In genomic region chr17:19800571-19800970, GRCh38 we compare ENCODE assay signal across 24 cellular contexts. TPM values are rescaled to one million over a fixed set of nuclear protein-coding genes. Genes with fewer than 3 reads are reported as not detected.
DNase-seq lines count a peak whose midpoint lies in the region; ATAC-seq and FAIRE-seq lines count a peak whose summit lies in the region.
"Had no signal": no experiment of that assay in that cellular context is flagged by ENCODE, and none has a peak within 500 bp of the region (broad histone marks: within the 10 kb centered on the region; RNA-seq: fewer than 3 reads in every experiment).

No MANE protein-coding gene starts in this region.

- H3K27me3 Mint-ChIP-seq in activated naive CD4-positive, alpha-beta T cell treated with anti-CD3 and anti-CD28 coated beads, Interleukin-2, amount 50 U/mL, for 24 hours: no peaks in the 10 kb centered on the region
- H3K27me3 Mint-ChIP-seq in activated naive CD4-positive, alpha-beta T cell treated with anti-CD3 and anti-CD28 coated beads, Interleukin-2, amount 10 ng/mL, durations not matched to agents 7 days and 5 days: no peaks in the 10 kb centered on the region
- no peaks in the 10 kb centered on the region for H3K27me3 Mint-ChIP-seq in T-helper 17 cell
- H3K27me3 Mint-ChIP-seq in naive thymus-derived CD8-positive, alpha-beta T cell: no peaks in the 10 kb centered on the region

- H3K4me3 Mint-ChIP-seq in activated naive CD4-positive, alpha-beta T cell treated with anti-CD3 and anti-CD28 coated beads, Interleukin-2, amount 50 U/mL, for 24 hours: no peak overlapping the region
- no peak overlapping the region for H3K4me3 Mint-ChIP-seq in activated naive CD4-positive, alpha-beta T cell treated with anti-CD3 and anti-CD28 coated beads, Interleukin-2, amount 10 ng/mL, durations not matched to agents 7 days and 5 days
- no peak overlapping the region for H3K4me3 Mint-ChIP-seq in T-helper 17 cell
- H3K4me3 Mint-ChIP-seq in naive thymus-derived CD8-positive, alpha-beta T cell: no peak overlapping the region
- H3K4me3 Mint-ChIP-seq: nephron progenitor cell had no signal

- H3K36me3 Mint-ChIP-seq in activated naive CD4-positive, alpha-beta T cell treated with anti-CD3 and anti-CD28 coated beads, Interleukin-2, amount 50 U/mL, for 24 hours: peaks cover 24% of the 10 kb centered on the region
- H3K36me3 Mint-ChIP-seq in activated naive CD4-positive, alpha-beta T cell treated with anti-CD3 and anti-CD28 coated beads, Interleukin-2, amount 10 ng/mL, durations not matched to agents 7 days and 5 days: peaks cover 37% of the 10 kb centered on the region
- H3K36me3 Mint-ChIP-seq in T-helper 17 cell (ENCODE audit: low read depth): peaks cover 9% of the 10 kb centered on the region
- H3K36me3 Mint-ChIP-seq in naive thymus-derived CD8-positive, alpha-beta T cell: peaks cover 30 to 72% (median 40%) of the 10 kb centered on the region in 3 donors

- CTCF ChIA-PET in activated naive CD4-positive, alpha-beta T cell treated with anti-CD3 and anti-CD28 coated beads, Interleukin-2, amount 10 ng/mL, durations not matched to agents 7 days and 5 days (lab: Charles Lee): interaction anchor here (1.5 kb wide), 1 partner anchor 36 kb away, joined by 4 read pairs; no protein-coding TSS in a partner anchor

- peak overlapping the region; percentile 14 for H3K27ac Mint-ChIP-seq in activated naive CD4-positive, alpha-beta T cell treated with anti-CD3 and anti-CD28 coated beads, Interleukin-2, amount 50 U/mL, for 24 hours
- no peak overlapping the region for H3K27ac Mint-ChIP-seq in activated naive CD4-positive, alpha-beta T cell treated with anti-CD3 and anti-CD28 coated beads, Interleukin-2, amount 10 ng/mL, durations not matched to agents 7 days and 5 days
- peak overlapping the region; percentile 70 for H3K27ac Mint-ChIP-seq in T-helper 17 cell
- H3K27ac Mint-ChIP-seq in naive thymus-derived CD8-positive, alpha-beta T cell: peak overlapping the region in 6 of 10 donors; percentile 4 to 58 (median 30)
- H3K27ac Mint-ChIP-seq: nephron progenitor cell had no signal

- H3K4me1 Mint-ChIP-seq in activated naive CD4-positive, alpha-beta T cell treated with anti-CD3 and anti-CD28 coated beads, Interleukin-2, amount 50 U/mL, for 24 hours: peaks cover 24% of the 10 kb centered on the region
- peaks cover 16% of the 10 kb centered on the region for H3K4me1 Mint-ChIP-seq in activated naive CD4-positive, alpha-beta T cell treated with anti-CD3 and anti-CD28 coated beads, Interleukin-2, amount 10 ng/mL, durations not matched to agents 7 days and 5 days
- peaks cover 11% of the 10 kb centered on the region for H3K4me1 Mint-ChIP-seq in T-helper 17 cell
- H3K4me1 Mint-ChIP-seq in naive thymus-derived CD8-positive, alpha-beta T cell: peaks cover 8 to 18% (median 12%) of the 10 kb centered on the region in 4 donors
- H3K4me1 Mint-ChIP-seq: nephron progenitor cell had no signal

- DNase-seq in activated naive CD4-positive, alpha-beta T cell treated with anti-CD3 and anti-CD28 coated beads, Interleukin-2, amount 10 ng/mL, durations not matched to agents 7 days and 5 days: no peak
- DNase-seq in KBM-7 (peak; percentile 11), T-helper 17 cell (no peak), RCC 7860 (ENCODE audit: low spot score) (no peak), HCEC 1CT (no peak)
- peak in 2 of 10 donors; percentile 9 to 16 for DNase-seq in naive thymus-derived CD8-positive, alpha-beta T cell
- DNase-seq: activated CD4-positive, alpha-beta T cell treated with anti-CD3 and anti-CD28 coated beads, Interleukin-2, amount 50 U/mL, for 1 hour; DND-41; erythroblast; foreskin melanocyte; H7; IMR-90; left ventricle myocardium inferior; MG63; midbrain; nephron progenitor cell; right lobe of liver; SHP77; stomach; transverse colon had no signal

- FAIRE-seq in RCC 7860 (lab: Jason Lieb, UNC): no peak

- ATAC-seq in T-helper 17 cell (no peak), GM19455 (IDR thresholded peaks at IDR 0.05; ENCODE audit: unreplicated experiment) (no peak)
- ATAC-seq in naive thymus-derived CD8-positive, alpha-beta T cell: peak in 1 of 2 donors; percentile 51
- ATAC-seq: right lobe of liver had no signal

- in situ Hi-C loops in KBM-7 (cut with MboI; ENCODE audit: low pct_unique_long_range_greater_than_20kb, low sequenced_read_pairs): no loop called here

- no peaks in the 10 kb centered on the region for H3K9me3 Mint-ChIP-seq in activated naive CD4-positive, alpha-beta T cell treated with anti-CD3 and anti-CD28 coated beads, Interleukin-2, amount 50 U/mL, for 24 hours
- H3K9me3 Mint-ChIP-seq in activated naive CD4-positive, alpha-beta T cell treated with anti-CD3 and anti-CD28 coated beads, Interleukin-2, amount 10 ng/mL, durations not matched to agents 7 days and 5 days: peaks cover 13% of the 10 kb centered on the region
- H3K9me3 Mint-ChIP-seq in naive thymus-derived CD8-positive, alpha-beta T cell: peaks cover 0 to 20% (median 8%) of the 10 kb centered on the region in 9 donors

- peaks cover 3% of the 10 kb centered on the region for H3K9me3 ChIP-seq in T-helper 17 cell (ENCODE audit: control insufficient read depth, low read length, poor library complexity, severe bottlenecking)
- H3K9me3 ChIP-seq: ascending aorta, MG63 had no signal

- POLR2A ChIA-PET in naive thymus-derived CD8-positive, alpha-beta T cell (lab: Charles Lee): no interaction called here

RNA-seq across cellular contexts. Expression of gene ALDH3A1, which starts 52.5 kb away (rescaled TPM):
- total RNA-seq in T-helper 17 cell: not detected
- total RNA-seq in naive thymus-derived CD8-positive, alpha-beta T cell: not detected
- polyA plus RNA-seq in naive thymus-derived CD8-positive, alpha-beta T cell: under 1 TPM in 1 of 3 donors, not detected in 2; 0.11 TPM
- total RNA-seq: IMR-90; left ventricle myocardium inferior; T-helper 1 cell treated with Interleukin-12 subunit alpha and Interleukin-12 subunit beta and Interleukin-4 antibody, amounts not matched to agents 30 ng/mL and 1 ng/mL, for 36 hours had no signal
- polyA plus RNA-seq: IMR-90 had no signal
